Comparison of ENCODE assay signal across 11 cellular contexts in the genomic region with DNA sequence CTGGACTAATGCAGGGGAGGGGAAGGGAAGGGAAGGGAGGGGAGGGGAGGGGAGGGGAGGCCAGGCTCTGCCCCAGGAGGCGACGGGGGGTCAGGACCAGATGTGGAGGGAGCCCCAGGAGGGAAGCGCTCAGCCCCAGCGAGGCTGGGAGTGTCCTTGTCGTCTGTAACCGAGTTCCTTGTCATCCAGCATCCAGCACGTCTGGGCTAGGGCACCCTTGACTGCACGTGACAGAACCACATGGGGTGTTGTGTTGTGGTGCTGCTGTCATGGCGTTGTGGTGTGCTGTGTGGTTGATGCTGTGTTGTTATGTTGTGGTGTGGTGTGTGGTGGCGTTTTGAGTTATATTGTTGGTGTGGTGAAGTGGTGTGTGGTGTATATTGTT. TPM values are rescaled to one million over a fixed set of nuclear protein-coding genes. Genes with fewer than 3 reads are reported as not detected.
DNase-seq lines count a peak whose midpoint lies in the region; ATAC-seq and TF ChIP-seq lines count a peak whose summit lies in the region.
"Had no signal": no experiment of that assay in that cellular context is flagged by ENCODE, and none has a peak within 500 bp of the region (broad histone marks: within the 10 kb centered on the region; RNA-seq: fewer than 3 reads in every experiment).

No MANE protein-coding gene starts in this region.

- H3K9me3 Mint-ChIP-seq in activated naive CD4-positive, alpha-beta T cell treated with anti-CD3 and anti-CD28 coated beads, Interleukin-2, amount 50 U/mL, for 72 hours, result peaks cover 0 to 9% of the 10 kb centered on the region in 2 donors
- H3K9me3 Mint-ChIP-seq in effector memory CD8-positive, alpha-beta T cell, result peaks cover 0 to 10% of the 10 kb centered on the region in 2 donors
- peaks cover 5 to 10% of the 10 kb centered on the region in 2 donors for H3K9me3 Mint-ChIP-seq in stimulated activated naive CD8-positive, alpha-beta T cell treated with anti-CD3 and anti-CD28 coated beads, Interleukin-15, amount 100 ng/mL, for 72 hours

- peaks cover 6 to 9% of the 10 kb centered on the region in 2 donors for H3K27me3 Mint-ChIP-seq in effector memory CD8-positive, alpha-beta T cell
- peaks cover under 1% of the 10 kb centered on the region for H3K27me3 Mint-ChIP-seq in stimulated activated naive CD8-positive, alpha-beta T cell treated with anti-CD3 and anti-CD28 coated beads, Interleukin-15, amount 100 ng/mL, for 72 hours

- peak in 1 of 2 donors; percentile 35 for DNase-seq in activated naive CD4-positive, alpha-beta T cell treated with anti-CD3 and anti-CD28 coated beads, Interleukin-2, amount 50 U/mL, for 72 hours (ENCODE audit: low spot score in 2 of 2)
- DNase-seq in activated naive CD4-positive, alpha-beta T cell treated with anti-CD3 and anti-CD28 coated beads, Interleukin-2, amount 50 U/mL, for 16 hours, result no peak
- DNase-seq in LHCN-M2 (ENCODE audit: low read depth) (peak; percentile 5), hypothalamus (lab: John Stamatoyannopoulos, UW) (no peak), superior temporal gyrus (ENCODE audit: extremely low spot score) (no peak), WERI-Rb-1 (no peak)
- peak in 2 of 3 experiments; percentile 22 to 27 for DNase-seq in effector memory CD8-positive, alpha-beta T cell
- DNase-seq in stimulated activated naive CD8-positive, alpha-beta T cell treated with anti-CD3 and anti-CD28 coated beads, Interleukin-15, amount 100 ng/mL, for 72 hours, result peak; percentile 29 to 53
- DNase-seq: retina had no signal

- H3K36me3 Mint-ChIP-seq in activated naive CD4-positive, alpha-beta T cell treated with anti-CD3 and anti-CD28 coated beads, Interleukin-2, amount 50 U/mL, for 72 hours, result no peaks in the 10 kb centered on the region
- peaks cover 11% of the 10 kb centered on the region for H3K36me3 Mint-ChIP-seq in effector memory CD8-positive, alpha-beta T cell (ENCODE audit: insufficient read depth)

- H3K27ac ChIP-seq in WERI-Rb-1, result no peak overlapping the region
- H3K27ac ChIP-seq: heart left ventricle, upper lobe of right lung had no signal

- peaks cover 0 to 13% of the 10 kb centered on the region in 2 donors for H3K4me1 Mint-ChIP-seq in effector memory CD8-positive, alpha-beta T cell (ENCODE audit: low read depth in 2 of 2)
- peaks cover 27% of the 10 kb centered on the region for H3K4me1 Mint-ChIP-seq in stimulated activated naive CD8-positive, alpha-beta T cell treated with anti-CD3 and anti-CD28 coated beads, Interleukin-15, amount 100 ng/mL, for 72 hours

- no peak overlapping the region for H3K4me3 Mint-ChIP-seq in effector memory CD8-positive, alpha-beta T cell
- H3K4me3 Mint-ChIP-seq in stimulated activated naive CD8-positive, alpha-beta T cell treated with anti-CD3 and anti-CD28 coated beads, Interleukin-15, amount 100 ng/mL, for 72 hours, result no peak overlapping the region

- H3K27me3 ChIP-seq in WERI-Rb-1 (ENCODE audit: insufficient read depth, low read depth, severe bottlenecking), result no peaks in the 10 kb centered on the region
- H3K27me3 ChIP-seq: upper lobe of right lung had no signal

- no peaks in the 10 kb centered on the region for H3K36me3 ChIP-seq in WERI-Rb-1
- H3K36me3 ChIP-seq: heart left ventricle, upper lobe of right lung had no signal

- no peak overlapping the region for H3K4me3 ChIP-seq in WERI-Rb-1 (ENCODE audit: low read depth, low read length)
- H3K4me3 ChIP-seq: heart left ventricle, upper lobe of right lung had no signal

- TF ChIP-seq CTCF in WERI-Rb-1 (IDR thresholded peaks at IDR 0.05; ENCODE audit: low read depth, low read length), result no peak

- peak; percentile 26 to 38 for ATAC-seq in activated naive CD4-positive, alpha-beta T cell treated with anti-CD3 and anti-CD28 coated beads, Interleukin-2, amount 50 U/mL, for 72 hours
- ATAC-seq in effector memory CD8-positive, alpha-beta T cell (replicated peaks), result peak; percentile 63
- ATAC-seq in stimulated activated naive CD8-positive, alpha-beta T cell treated with anti-CD3 and anti-CD28 coated beads, Interleukin-15, amount 100 ng/mL, for 72 hours, result peak; percentile 50

- H3K9me3 ChIP-seq in WERI-Rb-1 (ENCODE audit: severe bottlenecking), result no peaks in the 10 kb centered on the region
- H3K9me3 ChIP-seq: heart left ventricle, upper lobe of right lung had no signal

- peak overlapping the region in 1 of 2 donors; percentile 10 for H3K27ac Mint-ChIP-seq in activated naive CD4-positive, alpha-beta T cell treated with anti-CD3 and anti-CD28 coated beads, Interleukin-2, amount 50 U/mL, for 72 hours
- peak overlapping the region in 1 of 2 donors; percentile 13 for H3K27ac Mint-ChIP-seq in effector memory CD8-positive, alpha-beta T cell
- H3K27ac Mint-ChIP-seq in stimulated activated naive CD8-positive, alpha-beta T cell treated with anti-CD3 and anti-CD28 coated beads, Interleukin-15, amount 100 ng/mL, for 72 hours, result peak overlapping the region; percentile 49 to 82

RNA-seq across cellular contexts. Expression of gene SFSWAP, which starts 28.4 kb away (rescaled TPM):
- 10 to 100 TPM; 54.9 to 64.0 TPM for total RNA-seq in activated naive CD4-positive, alpha-beta T cell treated with anti-CD3 and anti-CD28 coated beads, Interleukin-2, amount 50 U/mL, for 72 hours
- 20.0 and 27.4 TPM in 2 replicates for total RNA-seq in LHCN-M2 (2014; rRNA removed)
- 14.7 TPM for polyA plus RNA-seq in LHCN-M2 (2012)

Comparison
In these comparisons a context has a peak if more than half of its experiments do, and no peak if none do; other contexts are left out.
1. DNase-seq: peak in LHCN-M2 (single experiment), effector memory CD8-positive, alpha-beta T cell (2 of 3) and stimulated activated naive CD8-positive, alpha-beta T cell treated with anti-CD3 and anti-CD28 coated beads, Interleukin-15, amount 100 ng/mL, for 72 hours (2 of 2); none in activated naive CD4-positive, alpha-beta T cell treated with anti-CD3 and anti-CD28 coated beads, Interleukin-2, amount 50 U/mL, for 16 hours (single experiment), hypothalamus (0 of 51), superior temporal gyrus (single experiment) and WERI-Rb-1 (single experiment).
2. Peak in every context shown above with its lines, with median percentiles within 50 percentile points of each other: ATAC-seq.